ENCODE assay signal across 34 cellular contexts in genomic region chr3:7602297-7602696, GRCh38.
"Had no signal": no experiment of that assay in that cellular context is flagged by ENCODE, and none has a peak within 500 bp of the region (broad histone marks: within the 10 kb centered on the region; RNA-seq: fewer than 3 reads in every experiment).

No MANE protein-coding gene starts in this region.

- H3K27ac ChIP-seq: KMS-11 had no signal

- DNase-seq: Karpas-422, Kasumi-1, KBM-7, KG1, MG63, MM.1S, MV-4-11, NCI-H1048, NCI-H1092, NCI-H1092 treated with DMSO at 0.1 percent for 48 hours, NCI-H1105 treated with DMSO at 0.1 percent for 48 hours, NCI-H1417, NCI-H1417 treated with DMSO at 0.1 percent for 48 hours, NCI-H1436, NCI-H1436 treated with DMSO at 0.1 percent for 48 hours, NCI-H146, NCI-H1694, NCI-H1694 treated with DMSO at 0.1 percent for 48 hours, NCI-H187 treated with DMSO at 0.1 percent for 48 hours, NCI-H1930, NCI-H2029, NCI-H2029 treated with DMSO at 0.1 percent for 48 hours, NCI-H2081, NCI-H2081 treated with DMSO at 0.1 percent for 48 hours, NCI-H2107, NCI-H2171, NCI-H2171 treated with DMSO at 0.1 percent for 48 hours, NCI-H2227 treated with DMSO at 0.1 percent for 48 hours, NCI-H226, NCI-H446, NCI-H446 treated with DMSO at 0.1 percent for 48 hours, NCI-H510A, NCI-H510A treated with DMSO at 0.1 percent for 48 hours had no signal

- H3K36me3 ChIP-seq: MG63 had no signal

- H3K9ac ChIP-seq: KMS-11 had no signal

- H3K4me3 ChIP-seq: MG63 had no signal

- H3K4me2 ChIP-seq: KMS-11 had no signal

- H3K27me3 ChIP-seq: MG63 had no signal

- H3K9me3 ChIP-seq: MG63 had no signal
